Comparison of ENCODE assay signal across 18 cellular contexts in the genomic region with DNA sequence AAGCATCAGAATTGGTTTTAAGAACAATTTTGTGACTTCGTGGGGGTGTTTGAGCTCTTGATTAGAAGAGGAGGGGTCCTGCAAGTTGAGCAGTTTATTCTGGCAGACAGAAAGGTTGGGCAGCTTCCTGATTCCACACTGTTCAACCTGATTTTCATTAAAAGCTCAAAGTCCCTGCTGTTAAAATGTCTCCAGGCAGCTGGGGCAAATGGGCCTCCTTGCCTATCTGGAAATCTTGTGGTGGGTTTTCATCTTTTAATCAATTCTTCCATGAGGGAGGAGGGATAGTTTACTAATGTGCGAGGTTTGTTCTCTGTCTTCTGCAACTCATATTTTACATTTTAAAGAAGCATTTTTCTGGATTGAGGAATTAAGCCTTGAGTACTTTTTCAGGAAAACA.
DNase-seq lines count a peak whose midpoint lies in the region; TF ChIP-seq lines count a peak whose summit lies in the region.
"Had no signal": no experiment of that assay in that cellular context is flagged by ENCODE, and none has a peak within 500 bp of the region (broad histone marks: within the 10 kb centered on the region; RNA-seq: fewer than 3 reads in every experiment).

No MANE protein-coding gene starts in this region.

- peaks cover 2% of the 10 kb centered on the region for H3K9me3 Mint-ChIP-seq in neural progenitor cell
- H3K9me3 Mint-ChIP-seq: CD8-positive, alpha-beta T cell had no signal

- peak overlapping the region; percentile 13 for H3K27ac Mint-ChIP-seq in neural progenitor cell
- H3K27ac Mint-ChIP-seq: B cell; CD4-positive, alpha-beta T cell; CD8-positive, alpha-beta T cell had no signal

- DNase-seq in NCI-H146 (lab: John Stamatoyannopoulos, UW) (peak; percentile 61), NCI-H146 treated with DMSO at 0.1 percent for 48 hours (lab: John Stamatoyannopoulos, UW; ENCODE audit: unreplicated experiment) (no peak), NCI-H69 (lab: John Stamatoyannopoulos, UW) (peak; percentile 93), neural progenitor cell (ENCODE audit: low spot score) (no peak), HAP-1 (ENCODE audit: low spot score in 2 of 2) (no peak), MV-4-11 (lab: John Stamatoyannopoulos, UW) (no peak)
- DNase-seq: AML-193; Caco-2; Calu3; CD4-positive, alpha-beta T cell; CD8-positive, alpha-beta T cell; DMS79 treated with DMSO at 0.1 percent for 48 hours; GF-D8 had no signal

- H3K79me2 ChIP-seq in neural progenitor cell (ENCODE audit: low read depth): no peaks in the 10 kb centered on the region

- H3K9me3 ChIP-seq in neural progenitor cell (ENCODE audit: low read depth) (no peaks in the 10 kb centered on the region), HAP-1 (no peaks in the 10 kb centered on the region)
- H3K9me3 ChIP-seq: A549; BLaER1 treated with 17β-estradiol and CSF1 and Interleukin-3, amounts not matched to agents 10 nM and 100 nM; Caco-2 had no signal

- H3K27me3 ChIP-seq in neural progenitor cell (no peaks in the 10 kb centered on the region), HAP-1 (ENCODE audit: low read depth) (no peaks in the 10 kb centered on the region)
- H3K27me3 ChIP-seq: BLaER1 treated with 17β-estradiol and CSF1 and Interleukin-3, amounts not matched to agents 10 nM and 100 nM had no signal

- no peak overlapping the region for H2AFZ ChIP-seq in neural progenitor cell (replicated peaks)

- no peak overlapping the region for H3K4me3 Mint-ChIP-seq in neural progenitor cell
- H3K4me3 Mint-ChIP-seq: B cell; CD4-positive, alpha-beta T cell; CD8-positive, alpha-beta T cell had no signal

- H3K4me1 Mint-ChIP-seq in neural progenitor cell: peaks cover 5% of the 10 kb centered on the region
- H3K4me1 Mint-ChIP-seq: B cell had no signal

- H3K4me3 ChIP-seq in neural progenitor cell: no peak overlapping the region
- no peak overlapping the region for H3K4me3 ChIP-seq in HAP-1
- H3K4me3 ChIP-seq: A549; BLaER1 treated with 17β-estradiol and CSF1 and Interleukin-3, amounts not matched to agents 10 nM and 100 nM had no signal

- no peaks in the 10 kb centered on the region for H3F3A ChIP-seq in neural progenitor cell (ENCODE audit: low read depth)

- no peak for TF ChIP-seq CTCF in neural progenitor cell (IDR thresholded peaks at IDR 0.05)

- H3K4me2 ChIP-seq in neural progenitor cell: no peak overlapping the region
- H3K4me2 ChIP-seq: A549; BLaER1 treated with 17β-estradiol and CSF1 and Interleukin-3, amounts not matched to agents 10 nM and 100 nM had no signal

- H3K9ac ChIP-seq in neural progenitor cell: no peak overlapping the region
- H3K9ac ChIP-seq: BLaER1 treated with 17β-estradiol and CSF1 and Interleukin-3, amounts not matched to agents 10 nM and 100 nM had no signal

- no peaks in the 10 kb centered on the region for H3K27me3 Mint-ChIP-seq in neural progenitor cell (ENCODE audit: insufficient read depth, low read depth)
- H3K27me3 Mint-ChIP-seq: B cell; CD4-positive, alpha-beta T cell had no signal

- H3K36me3 Mint-ChIP-seq in neural progenitor cell: no peaks in the 10 kb centered on the region
- H3K36me3 Mint-ChIP-seq: CD8-positive, alpha-beta T cell had no signal

- in situ Hi-C loops in HAP-1 (cut with MboI; ENCODE audit: low sequenced_read_pairs): loop anchor here (25.0 kb wide), 1 partner anchor 273 kb away; a partner anchor contains a TSS

- no peaks in the 10 kb centered on the region for H3K36me3 ChIP-seq in neural progenitor cell
- H3K36me3 ChIP-seq in HAP-1 (replicated peaks): no peaks in the 10 kb centered on the region
- H3K36me3 ChIP-seq: BLaER1 treated with 17β-estradiol and CSF1 and Interleukin-3, amounts not matched to agents 10 nM and 100 nM had no signal

- H3K27ac ChIP-seq in neural progenitor cell: no peak overlapping the region
- H3K27ac ChIP-seq: 22Rv1; A549; BLaER1 treated with 17β-estradiol and CSF1 and Interleukin-3, amounts not matched to agents 10 nM and 100 nM; C4-2B had no signal

- no peaks in the 10 kb centered on the region for H3K4me1 ChIP-seq in neural progenitor cell
- no peaks in the 10 kb centered on the region for H3K4me1 ChIP-seq in HAP-1
- H3K4me1 ChIP-seq: A549; BLaER1 treated with 17β-estradiol and CSF1 and Interleukin-3, amounts not matched to agents 10 nM and 100 nM; Caco-2 had no signal

- H4K20me1 ChIP-seq in neural progenitor cell (ENCODE audit: low read depth): no peaks in the 10 kb centered on the region
- H4K20me1 ChIP-seq: BLaER1 treated with 17β-estradiol and CSF1 and Interleukin-3, amounts not matched to agents 10 nM and 100 nM had no signal

Comparison
In these comparisons a context has a peak if more than half of its experiments do, and no peak if none do; other contexts are left out.
1. DNase-seq: peak in NCI-H146 (single experiment) and NCI-H69 (single experiment); none in NCI-H146 treated with DMSO at 0.1 percent for 48 hours (single experiment), neural progenitor cell (single experiment), HAP-1 (0 of 2) and MV-4-11 (single experiment).